23 cellular contexts compared by ENCODE assay signal in genomic region chr10:58431903-58432302, GRCh38. TPM values are rescaled to one million over a fixed set of nuclear protein-coding genes. Genes with fewer than 3 reads are reported as not detected.
DNase-seq lines count a peak whose midpoint lies in the region; FAIRE-seq and TF ChIP-seq lines count a peak whose summit lies in the region.
"Had no signal": no experiment of that assay in that cellular context is flagged by ENCODE, and none has a peak within 500 bp of the region (broad histone marks: within the 10 kb centered on the region; RNA-seq: fewer than 3 reads in every experiment).

No MANE protein-coding gene starts in this region.

- H3K27me3 ChIP-seq in mammary epithelial cell (ENCODE audit: insufficient read depth, low read length) = no peaks in the 10 kb centered on the region
- H3K27me3 ChIP-seq in testis = no peaks in the 10 kb centered on the region

- H3K9me3 Mint-ChIP-seq in MCF 10A (ENCODE audit: unreplicated experiment) (no peaks in the 10 kb centered on the region), chondrocyte (ENCODE audit: low read depth) (peaks cover 7% of the 10 kb centered on the region)

- intact Hi-C loops in MCF 10A (cut with micrococcal nuclease) (no loop called here), mammary epithelial cell (cut with micrococcal nuclease) (no loop called here), testis (cut with DNase I; ENCODE audit: low total_unique reads) (loop anchor here (10.0 kb wide), 1 partner anchor 583 kb away; no protein-coding TSS in a partner anchor)

- no peak overlapping the region for H3K27ac ChIP-seq in mammary epithelial cell (ENCODE audit: insufficient read depth, low read depth, low read length)
- no peak overlapping the region for H3K27ac ChIP-seq in testis
- H3K27ac ChIP-seq: GM23248 had no signal

- H3K4me1 ChIP-seq in mammary epithelial cell (ENCODE audit: insufficient read depth, low read length) (peaks cover 16% of the 10 kb centered on the region), testis (no peaks in the 10 kb centered on the region)

- no peaks in the 10 kb centered on the region for H3K79me2 ChIP-seq in mammary epithelial cell (ENCODE audit: insufficient read depth, low read length)

- peak; percentile 27 for FAIRE-seq in urothelium cell line (lab: Jason Lieb, UNC)
- FAIRE-seq: GM12878 had no signal

- H3K9ac ChIP-seq in mammary epithelial cell (ENCODE audit: insufficient read depth, low read length) = no peak overlapping the region
- H3K9ac ChIP-seq: GM23248 had no signal

- H3K4me2 ChIP-seq in mammary epithelial cell (ENCODE audit: insufficient read depth, low read depth, low read length) = no peak overlapping the region

- CTCF ChIA-PET in MCF 10A (lab: Yijun Ruan, JAX) = interaction anchor here (0.6 to 1.1 kb wide), 4 partner anchors 40 to 155 kb away, joined by 3 to 5 read pairs (median 4); no protein-coding TSS in a partner anchor
- CTCF ChIA-PET in mammary epithelial cell (lab: Charles Lee; ENCODE audit: low non-redundant PET) = no interaction called here

- WGBS in mammary epithelial cell (ENCODE audit: low coverage, missing lambda C conversion rate) = 29% methylated on average over 2 of the region's 2 CpGs
- 58 to 77% methylated on average over 2 of the region's 2 CpGs for WGBS in testis, 2 donors

- H3K27me3 Mint-ChIP-seq in MCF 10A (ENCODE audit: insufficient read depth, unreplicated experiment) (no peaks in the 10 kb centered on the region), chondrocyte (ENCODE audit: low read depth) (no peaks in the 10 kb centered on the region)

- DNase-seq in MCF 10A (ENCODE audit: unreplicated experiment) (peak; percentile 13), mammary epithelial cell (no peak), chondrocyte (ENCODE audit: low spot score) (no peak), foreskin fibroblast (peak; percentile 24 to 36), urothelium cell line (ENCODE audit: low spot score) (no peak), testis (no peak), NCI-H345 treated with DMSO at 0.1 percent for 48 hours (lab: John Stamatoyannopoulos, UW; ENCODE audit: unreplicated experiment) (no peak), activated gamma-delta T cell treated with Interleukin-2 at 50 U/mL for 16 hours (no peak)
- DNase-seq: 8988T; CD4-positive, CD25-positive, alpha-beta regulatory T cell; COR-L47; GF-D8; GM23248; HCEC 1CT; Kasumi-1; NCI-H1105; NCI-H1694 treated with DMSO at 0.1 percent for 48 hours; NCI-H510A treated with DMSO at 0.1 percent for 48 hours; NCI-H774; RPMI8226; SIG-M5 had no signal

- dilution Hi-C loops in mammary epithelial cell (cut with HindIII; ENCODE audit: low sequenced_read_pairs) = no loop called here

- TF ChIP-seq CTCF in MCF 10A (IDR thresholded peaks at IDR 0.05; ENCODE audit: unreplicated experiment) (no peak), mammary epithelial cell (conservative IDR thresholded peaks at IDR 0.05 in 1 of 2, IDR thresholded peaks at IDR 0.05 in 1 of 2; ENCODE audit: extremely low read depth in 1 of 2, insufficient read depth in 1 of 2, low read depth in 1 of 2, low read length in 2 of 2) (no peak), chondrocyte (IDR thresholded peaks at IDR 0.05) (no peak), foreskin fibroblast (IDR thresholded peaks at IDR 0.05; ENCODE audit: low read depth, low read length) (no peak), testis (IDR thresholded peaks at IDR 0.05) (no peak)

- TF ChIP-seq POLR2A in testis (IDR thresholded peaks at IDR 0.05) = no peak

- no peak overlapping the region for H3K4me3 Mint-ChIP-seq in MCF 10A (ENCODE audit: unreplicated experiment)
- no peak overlapping the region for H3K4me3 Mint-ChIP-seq in chondrocyte (ENCODE audit: unreplicated experiment)
- H3K4me3 Mint-ChIP-seq: B cell; CD4-positive, CD25-positive, alpha-beta regulatory T cell had no signal

- H3K36me3 Mint-ChIP-seq in MCF 10A (ENCODE audit: insufficient read depth, unreplicated experiment) (no peaks in the 10 kb centered on the region), chondrocyte (ENCODE audit: low read depth) (no peaks in the 10 kb centered on the region)
- H3K36me3 Mint-ChIP-seq: CD4-positive, CD25-positive, alpha-beta regulatory T cell had no signal

- H3K4me3 ChIP-seq in mammary epithelial cell (replicated peaks in 1 of 3; ENCODE audit: insufficient read depth in 1 of 3, low read depth in 2 of 3, low read length in 3 of 3) = no peak overlapping the region
- H3K4me3 ChIP-seq in foreskin fibroblast (ENCODE audit: low read depth in 1 of 2, low read length in 2 of 2) = no peak overlapping the region
- H3K4me3 ChIP-seq in testis = no peak overlapping the region
- H3K4me3 ChIP-seq: GM12878, GM23248 had no signal

- in situ Hi-C loops in mammary epithelial cell (cut with MboI; ENCODE audit: low sequenced_read_pairs in 2 of 2) = no loop called here

- peaks cover 30% of the 10 kb centered on the region for H3K4me1 Mint-ChIP-seq in MCF 10A (ENCODE audit: insufficient read depth, unreplicated experiment)
- H3K4me1 Mint-ChIP-seq in chondrocyte (ENCODE audit: low read depth) = peaks cover 29% of the 10 kb centered on the region
- H3K4me1 Mint-ChIP-seq: B cell had no signal

- H3K9me3 ChIP-seq in mammary epithelial cell (replicated peaks; ENCODE audit: insufficient read depth, low read length) = no peaks in the 10 kb centered on the region
- H3K9me3 ChIP-seq in testis = no peaks in the 10 kb centered on the region

- POLR2A ChIA-PET in MCF 10A (lab: Yijun Ruan, JAX) = interaction anchor here (0.6 to 1.4 kb wide), 4 partner anchors 44 to 184 kb away, joined by 3 to 6 read pairs (median 4); no protein-coding TSS in a partner anchor

- BruUV-seq in MCF 10A (replicated peaks; lab: Mats Ljungman, UMichigan) (no TSS peak), mammary epithelial cell (replicated peaks; lab: Mats Ljungman, UMichigan) (no TSS peak)

- no peaks in the 10 kb centered on the region for H3K36me3 ChIP-seq in mammary epithelial cell (ENCODE audit: insufficient read depth, low read length)
- no peaks in the 10 kb centered on the region for H3K36me3 ChIP-seq in testis (ENCODE audit: low read depth, missing control alignments)

- no peaks in the 10 kb centered on the region for H4K20me1 ChIP-seq in mammary epithelial cell (ENCODE audit: insufficient read depth, low read length)

- H2AFZ ChIP-seq in mammary epithelial cell (ENCODE audit: low read depth, low read length) = no peak overlapping the region
- H2AFZ ChIP-seq: GM23248 had no signal

- H3K27ac Mint-ChIP-seq in MCF 10A (ENCODE audit: low read depth, unreplicated experiment) = peak overlapping the region; percentile 79
- peak overlapping the region; percentile 65 for H3K27ac Mint-ChIP-seq in chondrocyte (ENCODE audit: unreplicated experiment)
- H3K27ac Mint-ChIP-seq: B cell; CD4-positive, CD25-positive, alpha-beta regulatory T cell had no signal

RNA-seq across cellular contexts. Expression of gene TFAM, which starts 46.7 kb away (rescaled TPM):
- total RNA-seq in MCF 10A (2022) (44.4 and 62.3 TPM in 2 replicates), mammary epithelial cell (10 to 100 TPM; 26.2 to 46.3 TPM), chondrocyte (14.8 to 16.1 TPM (median 15.5 TPM) in 3 replicates), testis (10 to 100 TPM; 36.3 to 57.2 TPM)
- polyA plus RNA-seq in mammary epithelial cell (23.6 TPM), testis (ENCODE audit: insufficient read depth, low read depth, low replicate concordance) (65.7 TPM)
- 41.6 TPM for polyA minus RNA-seq in mammary epithelial cell

Comparison
In these comparisons a context has a peak if more than half of its experiments do, and no peak if none do; other contexts are left out.
1. DNase-seq: peak in MCF 10A (single experiment) and foreskin fibroblast (2 of 2); none in mammary epithelial cell (single experiment), chondrocyte (single experiment), urothelium cell line (single experiment), testis (single experiment), NCI-H345 treated with DMSO at 0.1 percent for 48 hours (single experiment) and activated gamma-delta T cell treated with Interleukin-2 at 50 U/mL for 16 hours (single experiment).